Comparison of ENCODE assay signal across 1 cellular context in the genomic region with DNA sequence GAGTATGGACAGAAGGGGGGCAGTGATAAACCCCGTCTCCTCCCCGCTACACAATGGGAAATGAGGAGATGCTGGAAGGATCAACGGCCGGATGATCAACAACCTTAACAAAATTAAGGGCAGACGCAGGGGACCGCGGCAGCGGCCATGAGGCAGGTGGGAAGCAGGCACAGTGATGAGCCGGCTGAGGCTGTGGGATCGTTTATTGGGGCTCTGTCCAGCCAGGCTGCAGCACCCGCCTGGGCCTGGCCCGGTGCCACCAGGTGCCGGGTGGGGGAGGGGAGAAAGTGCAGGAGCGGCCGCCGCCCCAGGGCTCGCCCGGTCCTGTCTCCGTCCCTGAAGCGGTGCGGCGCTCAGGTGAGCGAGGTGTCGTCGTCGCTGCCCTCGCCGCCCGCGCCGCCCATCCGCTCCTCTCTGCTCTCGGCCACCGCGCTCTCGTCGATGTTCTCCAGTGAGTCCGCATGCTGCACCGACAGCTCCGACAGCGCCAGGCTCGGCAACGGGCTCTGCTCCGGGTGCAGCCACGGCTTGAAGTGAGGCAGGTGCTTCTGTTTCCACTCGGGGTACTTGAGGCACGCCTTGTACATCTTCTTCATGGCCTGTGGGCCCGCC.
TF ChIP-seq lines count a peak whose summit lies in the region.

No MANE protein-coding gene starts in this region.

TF ChIP-seq in H1, 55 proteins besides CTCF, POLR2A, EP300 and RAD21:
- TF ChIP-seq MAX (IDR thresholded peaks at IDR 0.05) (peak; percentile 74), SAP30 (IDR thresholded peaks at IDR 0.05; ENCODE audit: insufficient read depth, insufficient replicate concordance, low read length) (no peak), CREB1 (IDR thresholded peaks at IDR 0.05) (peak; percentile 9; the same call in 1 of the 2 replicates)
- TF ChIP-seq, protein P1, sequence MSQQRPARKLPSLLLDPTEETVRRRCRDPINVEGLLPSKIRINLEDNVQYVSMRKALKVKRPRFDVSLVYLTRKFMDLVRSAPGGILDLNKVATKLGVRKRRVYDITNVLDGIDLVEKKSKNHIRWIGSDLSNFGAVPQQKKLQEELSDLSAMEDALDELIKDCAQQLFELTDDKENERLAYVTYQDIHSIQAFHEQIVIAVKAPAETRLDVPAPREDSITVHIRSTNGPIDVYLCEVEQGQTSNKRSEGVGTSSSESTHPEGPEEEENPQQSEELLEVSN (IDR thresholded peaks at IDR 0.05): peak; percentile 63; the same call in 1 of the 2 replicates
